In genomic region chr4:31088600-31089230, GRCh38 we compare ENCODE assay signal across 14 cellular contexts.
DNase-seq lines count a peak whose midpoint lies in the region; ATAC-seq and TF ChIP-seq lines count a peak whose summit lies in the region.
"Had no signal": no experiment of that assay in that cellular context is flagged by ENCODE, and none has a peak within 500 bp of the region (broad histone marks: within the 10 kb centered on the region; RNA-seq: fewer than 3 reads in every experiment).

No MANE protein-coding gene starts in this region.

- H3K27ac ChIP-seq in AG04450 (ENCODE audit: low read depth, low read length) = no peak overlapping the region
- H3K27ac ChIP-seq: RWPE1, testis had no signal

- no peaks in the 10 kb centered on the region for H3K9me3 ChIP-seq in AG04450 (ENCODE audit: control insufficient read depth, insufficient read depth, low read length)
- H3K9me3 ChIP-seq: testis had no signal

- no peak for TF ChIP-seq CTCF in AG04450 (IDR thresholded peaks at IDR 0.05; ENCODE audit: low read depth, low read length)
- no peak for TF ChIP-seq CTCF in choroid plexus epithelial cell (conservative IDR thresholded peaks at IDR 0.05; ENCODE audit: low read depth, low read length)

- H3K4me3 ChIP-seq in AG04450 (ENCODE audit: low read depth, low read length) (no peak overlapping the region), choroid plexus epithelial cell (ENCODE audit: low read depth, low read length) (no peak overlapping the region)
- H3K4me3 ChIP-seq: testis had no signal

- DNase-seq in AG04450 (ENCODE audit: low read depth, low spot score) (peak; percentile 37), NCI-H146 (lab: John Stamatoyannopoulos, UW) (peak; percentile 84), choroid plexus epithelial cell (ENCODE audit: low read depth) (peak; percentile 85), kidney glomerular epithelial cell (lab: John Stamatoyannopoulos, UW) (peak; percentile 48), MV-4-11 (lab: John Stamatoyannopoulos, UW) (no peak)
- no peak for DNase-seq in activated CD4-positive, alpha-beta T cell treated with anti-CD3 and anti-CD28 coated beads for 1 hour
- DNase-seq: activated T-cell treated with anti-CD3 and anti-CD28 coated beads, Interleukin-2, amount 50 U/mL, for 48 hours; GF-D8; head of caudate nucleus; mesendoderm; testis had no signal

- POLR2A ChIA-PET in AG04450 (lab: Yijun Ruan, JAX) = no interaction called here

- no peaks in the 10 kb centered on the region for H3K27me3 ChIP-seq in AG04450 (ENCODE audit: control insufficient read depth, insufficient read depth, low read length)
- H3K27me3 ChIP-seq: testis had no signal

- ATAC-seq in GM19467 (IDR thresholded peaks at IDR 0.05; ENCODE audit: unreplicated experiment) = no peak
- ATAC-seq in GM21423 (IDR thresholded peaks at IDR 0.05; ENCODE audit: unreplicated experiment) = no peak

- CTCF ChIA-PET in AG04450 (lab: Charles Lee) = interaction anchor here (0.9 to 1.6 kb wide), 2 partner anchors 11 to 375 kb away, joined by 4 read pairs; no protein-coding TSS in a partner anchor

Comparison
In these comparisons a context has a peak if more than half of its experiments do, and no peak if none do; other contexts are left out.
1. DNase-seq: peak in AG04450 (single experiment), NCI-H146 (single experiment), choroid plexus epithelial cell (single experiment) and kidney glomerular epithelial cell (single experiment); none in activated CD4-positive, alpha-beta T cell treated with anti-CD3 and anti-CD28 coated beads for 1 hour (single experiment) and MV-4-11 (single experiment).